1 cellular context compared by ENCODE assay signal in genomic region chr16:30942421-30942796, GRCh38.
TF ChIP-seq lines count a peak whose summit lies in the region.

No MANE protein-coding gene starts in this region.

TF ChIP-seq in A549, 52 proteins besides CTCF, POLR2A, EP300 and RAD21 (continued from another document):
- no peak for TF ChIP-seq RNF2 (IDR thresholded peaks at IDR 0.05; ENCODE audit: borderline replicate concordance, low read depth)
- no peak for TF ChIP-seq JUNB (IDR thresholded peaks at IDR 0.05)
- TF ChIP-seq ATOH8 (CRISPR knock-in tag; IDR thresholded peaks at IDR 0.05; ENCODE audit: low read depth) = no peak
- no peak for TF ChIP-seq HMGXB4 (CRISPR knock-in tag; IDR thresholded peaks at IDR 0.05; ENCODE audit: borderline replicate concordance)
- no peak for TF ChIP-seq FOSL2 (IDR thresholded peaks at IDR 0.05)
- TF ChIP-seq FOSL2 (CRISPR knock-in tag; IDR thresholded peaks at IDR 0.05) = no peak
- no peak for TF ChIP-seq EHF (CRISPR knock-in tag; IDR thresholded peaks at IDR 0.05)
- no peak for TF ChIP-seq KDM5A (IDR thresholded peaks at IDR 0.05)
- no peak for TF ChIP-seq RARB (CRISPR knock-in tag; IDR thresholded peaks at IDR 0.05)
TF ChIP-seq in A549: peak in this region for 0.
